Comparison of ENCODE assay signal across 6 cellular contexts in genomic region chr1:1274299-1274930, GRCh38. TPM values are rescaled to one million over a fixed set of nuclear protein-coding genes. Genes with fewer than 3 reads are reported as not detected.
DNase-seq lines count a peak whose midpoint lies in the region; ATAC-seq and TF ChIP-seq lines count a peak whose summit lies in the region.

No MANE protein-coding gene starts in this region.

- in situ Hi-C loops in GM23248 (cut with MboI) = no loop called here

- TF ChIP-seq CTCF in body of pancreas (IDR thresholded peaks at IDR 0.05) (no peak), neural cell (IDR thresholded peaks at IDR 0.05; ENCODE audit: poor library complexity, severe bottlenecking) (no peak)

- no peaks in the 10 kb centered on the region for H3F3A ChIP-seq in GM23248 (ENCODE audit: insufficient read depth)
- H3F3A ChIP-seq in neural cell (ENCODE audit: insufficient read depth, low read length, poor library complexity, severe bottlenecking) = no peaks in the 10 kb centered on the region

- peak overlapping the region; percentile 96 for H3K9ac ChIP-seq in GM23248
- peak overlapping the region; percentile 88 for H3K9ac ChIP-seq in neural cell (ENCODE audit: low read length)

- H4K20me1 ChIP-seq in GM23248 (ENCODE audit: insufficient read depth) (no peaks in the 10 kb centered on the region), neural cell (ENCODE audit: insufficient read depth) (no peaks in the 10 kb centered on the region)

- no peaks in the 10 kb centered on the region for H3K9me3 ChIP-seq in GM23248 (ENCODE audit: low read depth)
- no peaks in the 10 kb centered on the region for H3K9me3 ChIP-seq in body of pancreas
- no peaks in the 10 kb centered on the region for H3K9me3 ChIP-seq in neural cell (ENCODE audit: low read length)

- no peak overlapping the region for H3K27ac ChIP-seq in GM23248
- H3K27ac ChIP-seq in body of pancreas = peak overlapping the region; percentile 26 to 79 (median 64)
- H3K27ac ChIP-seq in neural cell (ENCODE audit: low read length) = peak overlapping the region; percentile 64

- no peak for DNase-seq in GM23248
- no peak for DNase-seq in body of pancreas
- no peak for DNase-seq in SW480 (ENCODE audit: low spot score)
- no peak for DNase-seq in NCI-H774 (lab: John Stamatoyannopoulos, UW)

- peaks cover 41% of the 10 kb centered on the region for H3K79me2 ChIP-seq in GM23248 (ENCODE audit: insufficient read depth)
- H3K79me2 ChIP-seq in neural cell (replicated peaks; ENCODE audit: insufficient read depth, low read length) = peaks cover 37% of the 10 kb centered on the region

- H3K36me3 ChIP-seq in GM23248 (ENCODE audit: low read depth) = no peaks in the 10 kb centered on the region
- no peaks in the 10 kb centered on the region for H3K36me3 ChIP-seq in body of pancreas (replicated peaks in 1 of 2; ENCODE audit: insufficient read depth in 1 of 2, low read depth in 2 of 2)
- H3K36me3 ChIP-seq in neural cell (ENCODE audit: insufficient read depth, low read length) = no peaks in the 10 kb centered on the region

- H3K27me3 ChIP-seq in GM23248 (replicated peaks; ENCODE audit: insufficient read depth) (no peaks in the 10 kb centered on the region), body of pancreas (no peaks in the 10 kb centered on the region), neural cell (ENCODE audit: insufficient read depth, low read depth, low read length) (no peaks in the 10 kb centered on the region)

- no peak for TF ChIP-seq RAD21 in neural cell (conservative IDR thresholded peaks at IDR 0.05)

- no peak for TF ChIP-seq POLR2A in body of pancreas (IDR thresholded peaks at IDR 0.05)

- TF ChIP-seq EP300 in neural cell (conservative IDR thresholded peaks at IDR 0.05; ENCODE audit: poor library complexity, severe bottlenecking) = no peak

- no peak for ATAC-seq in body of pancreas
- ATAC-seq in GM18868 (IDR thresholded peaks at IDR 0.05; ENCODE audit: unreplicated experiment) = no peak

- peak overlapping the region; percentile 73 for H3K4me2 ChIP-seq in GM23248 (ENCODE audit: unreplicated experiment)
- H3K4me2 ChIP-seq in neural cell (ENCODE audit: low read length) = peak overlapping the region; percentile 43

- peak overlapping the region; percentile 72 for H2AFZ ChIP-seq in GM23248
- H2AFZ ChIP-seq in neural cell (ENCODE audit: low read depth, low read length) = peak overlapping the region; percentile 83

- H3K4me1 ChIP-seq in GM23248 (ENCODE audit: insufficient read depth) = peaks cover 26% of the 10 kb centered on the region
- peaks cover 34% of the 10 kb centered on the region for H3K4me1 ChIP-seq in body of pancreas

- intact Hi-C loops in body of pancreas (cut with DNase I) = no loop called here

- 15 to 16% methylated on average over 31 of the region's 31 CpGs for WGBS in GM23248 (ENCODE audit: low coverage in 1 of 2, low lambda C conversion rate in 2 of 2, missing lambda C conversion rate in 2 of 2), 2 experiments
- WGBS in body of pancreas, 2 donors = 26 to 66% methylated on average over 8 to 27 of the region's 31 CpGs

- H3K9me2 ChIP-seq in GM23248 (ENCODE audit: insufficient read depth) (no peaks in the 10 kb centered on the region), neural cell (ENCODE audit: insufficient read depth, low read length) (no peaks in the 10 kb centered on the region)

- H3K4me3 ChIP-seq in GM23248 (peak overlapping the region; percentile 96), body of pancreas (peak overlapping the region; percentile 68 to 70), neural cell (ENCODE audit: low read length) (peak overlapping the region; percentile 95)

TF ChIP-seq in neural cell, 6 proteins besides CTCF, POLR2A, EP300 and RAD21:
- TF ChIP-seq SMC3 (conservative IDR thresholded peaks at IDR 0.05; ENCODE audit: poor library complexity) (no peak), POLR2AphosphoS5 (IDR thresholded peaks at IDR 0.05) (no peak), REST (IDR thresholded peaks at IDR 0.05; ENCODE audit: borderline replicate concordance) (no peak), TAF1 (IDR thresholded peaks at IDR 0.05; ENCODE audit: low read depth) (no peak), MXI1 (conservative IDR thresholded peaks at IDR 0.05; ENCODE audit: poor library complexity, severe bottlenecking) (no peak), EZH2 (IDR thresholded peaks at IDR 0.05; ENCODE audit: borderline replicate concordance, insufficient read depth, low read length, poor library complexity, severe bottlenecking) (no peak)
TF ChIP-seq in neural cell: peak in this region for 0.

RNA-seq across cellular contexts. Expression of gene UBE2J2, which starts 0.8 kb away (rescaled TPM):
- total RNA-seq in GM23248 (2014; rRNA removed; shearing (Covaris generic)) = 49.7 and 51.0 TPM in 2 replicates
- polyA plus RNA-seq in GM23248 (2016; fragmentation: Nextera tagmentation; extraction: Ambion mirVana) (63.5 and 68.0 TPM in 2 replicates), neural cell (76.5 and 79.7 TPM in 2 replicates)
- 10 to 100 TPM; 23.6 to 39.2 TPM for total RNA-seq in body of pancreas
- 56.6 and 62.6 TPM in 2 replicates for polyA minus RNA-seq in neural cell

RNA-seq across cellular contexts. Expression of gene SCNN1D, which starts 5.8 kb away (rescaled TPM):
- 0.76 and 2.5 TPM in 2 replicates for total RNA-seq in GM23248 (2014; rRNA removed; shearing (Covaris generic))
- polyA plus RNA-seq in GM23248 (2016; fragmentation: Nextera tagmentation; extraction: Ambion mirVana) (0.46 and 0.55 TPM in 2 replicates), neural cell (9.8 and 16.0 TPM in 2 replicates)
- total RNA-seq in body of pancreas = 1 to 10 TPM; 4.0 to 4.2 TPM
- polyA minus RNA-seq in neural cell = 2.0 and 4.4 TPM in 2 replicates

RNA-seq across cellular contexts. Expression of gene C1QTNF12, which starts 27.9 kb away (rescaled TPM):
- 0.38 and 3.1 TPM in 2 replicates for total RNA-seq in GM23248 (2014; rRNA removed; shearing (Covaris generic))
- 2.0 and 2.1 TPM in 2 replicates for polyA plus RNA-seq in GM23248 (2016; fragmentation: Nextera tagmentation; extraction: Ambion mirVana)
- total RNA-seq in body of pancreas = not detected
- 0.74 TPM in 1 of 2 replicates, not detected in the other for polyA plus RNA-seq in neural cell
- polyA minus RNA-seq in neural cell = not detected in 2 replicates

RNA-seq across cellular contexts. Expression of gene ACAP3, which starts 33.3 kb away (rescaled TPM):
- 58.6 and 68.0 TPM in 2 replicates for total RNA-seq in GM23248 (2014; rRNA removed; shearing (Covaris generic))
- polyA plus RNA-seq in GM23248 (2016; fragmentation: Nextera tagmentation; extraction: Ambion mirVana) = 11.6 and 11.8 TPM in 2 replicates
- total RNA-seq in body of pancreas = 10 to 100 TPM; 37.9 to 53.7 TPM
- polyA plus RNA-seq in neural cell = 186 and 230 TPM in 2 replicates
- 105 and 125 TPM in 2 replicates for polyA minus RNA-seq in neural cell

RNA-seq across cellular contexts. Expression of gene PUSL1, which starts 34.0 kb away (rescaled TPM):
- total RNA-seq in GM23248 (2014; rRNA removed; shearing (Covaris generic)) = 36.2 and 46.5 TPM in 2 replicates
- polyA plus RNA-seq in GM23248 (2016; fragmentation: Nextera tagmentation; extraction: Ambion mirVana) (28.3 and 30.9 TPM in 2 replicates), neural cell (25.0 and 36.8 TPM in 2 replicates)
- 10 to 100 TPM; 20.2 to 20.8 TPM for total RNA-seq in body of pancreas
- polyA minus RNA-seq in neural cell = 21.9 and 24.3 TPM in 2 replicates
